In genomic region chr5:37991903-37992299, GRCh38 we compare ENCODE assay signal across 26 cellular contexts.
"Had no signal": no experiment of that assay in that cellular context is flagged by ENCODE, and none has a peak within 500 bp of the region (broad histone marks: within the 10 kb centered on the region; RNA-seq: fewer than 3 reads in every experiment).

No MANE protein-coding gene starts in this region.

- H3K27me3 ChIP-seq: adrenal gland, SJSA1 had no signal

- DNase-seq: activated CD4-positive, alpha-beta T cell treated with anti-CD3 and anti-CD28 coated beads for 48 hours; activated CD4-positive, alpha-beta T cell treated with anti-CD3 and anti-CD28 coated beads, Interleukin-2, amount 50 U/mL, for 4 hours; activated CD4-positive, CD25-positive, alpha-beta regulatory T cell treated with anti-CD3 and anti-CD28 coated beads, Interleukin-2, amount 50 U/mL, for 72 hours; activated CD8-positive, alpha-beta memory T cell treated with anti-CD3 and anti-CD28 coated beads, Interleukin-2, amount 50 U/mL, for 48 hours; activated CD8-positive, alpha-beta T cell treated with anti-CD3 and anti-CD28 coated beads, Interleukin-2, amount 10 ng/mL, durations not matched to agents 7 days and 5 days; activated naive CD4-positive, alpha-beta T cell treated with anti-CD3 and anti-CD28 coated beads, Interleukin-2, amount 50 U/mL, for 16 hours; activated naive CD8-positive, alpha-beta T cell treated with anti-CD3 and anti-CD28 coated beads, Interleukin-2, amount 10 ng/mL, durations not matched to agents 7 days and 5 days; activated T-cell treated with anti-CD3 and anti-CD28 coated beads, Interleukin-2, amount 50 U/mL, for 1 hour; adrenal gland; anterior cingulate cortex; caudate nucleus; NCI-H1105; NCI-H1436; NCI-H1694 treated with DMSO at 0.1 percent for 48 hours; NCI-H2029 treated with DMSO at 0.1 percent for 48 hours; NCI-H345; NCI-H510A treated with DMSO at 0.1 percent for 48 hours; NCI-H69; PC-3; SHP77; T-helper 17 cell; T-helper 9 cell had no signal

- H3K36me3 ChIP-seq: adrenal gland, SJSA1 had no signal

- H3K27ac ChIP-seq: adrenal gland, KMS-11, SJSA1 had no signal

- H3K4me1 Mint-ChIP-seq: activated naive CD8-positive, alpha-beta T cell treated with anti-CD3 and anti-CD28 coated beads, Interleukin-2, amount 10 ng/mL, durations not matched to agents 7 days and 5 days; T-helper 17 cell had no signal

- H3K9me3 Mint-ChIP-seq: activated naive CD8-positive, alpha-beta T cell treated with anti-CD3 and anti-CD28 coated beads, Interleukin-2, amount 10 ng/mL, durations not matched to agents 7 days and 5 days; WTC11 had no signal

- H3K27me3 Mint-ChIP-seq: T-helper 17 cell had no signal

- H3K27ac Mint-ChIP-seq: activated CD8-positive, alpha-beta T cell treated with anti-CD3 and anti-CD28 coated beads, Interleukin-2, amount 10 ng/mL, durations not matched to agents 7 days and 5 days; activated naive CD8-positive, alpha-beta T cell treated with anti-CD3 and anti-CD28 coated beads, Interleukin-2, amount 10 ng/mL, durations not matched to agents 7 days and 5 days; T-helper 17 cell; WTC11 had no signal

- H3K9me3 ChIP-seq: adrenal gland, SJSA1 had no signal

- H3K9ac ChIP-seq: KMS-11 had no signal

- H3K4me3 Mint-ChIP-seq: activated CD8-positive, alpha-beta T cell treated with anti-CD3 and anti-CD28 coated beads, Interleukin-2, amount 10 ng/mL, durations not matched to agents 7 days and 5 days; activated naive CD8-positive, alpha-beta T cell treated with anti-CD3 and anti-CD28 coated beads, Interleukin-2, amount 10 ng/mL, durations not matched to agents 7 days and 5 days; T-helper 17 cell; WTC11 had no signal

- H3K4me2 ChIP-seq: KMS-11 had no signal

- ATAC-seq: activated CD8-positive, alpha-beta T cell treated with anti-CD3 and anti-CD28 coated beads, Interleukin-2, amount 10 ng/mL, durations not matched to agents 7 days and 5 days; PC-3; SK-N-SH treated with all-trans-retinoic acid at 6 μM for 48 hours; T-helper 17 cell had no signal

- H3K36me3 Mint-ChIP-seq: activated naive CD8-positive, alpha-beta T cell treated with anti-CD3 and anti-CD28 coated beads, Interleukin-2, amount 10 ng/mL, durations not matched to agents 7 days and 5 days; WTC11 had no signal

- H3K4me3 ChIP-seq: adrenal gland, SJSA1 had no signal
